ENCODE assay signal across 1 cellular context in the genomic region with DNA sequence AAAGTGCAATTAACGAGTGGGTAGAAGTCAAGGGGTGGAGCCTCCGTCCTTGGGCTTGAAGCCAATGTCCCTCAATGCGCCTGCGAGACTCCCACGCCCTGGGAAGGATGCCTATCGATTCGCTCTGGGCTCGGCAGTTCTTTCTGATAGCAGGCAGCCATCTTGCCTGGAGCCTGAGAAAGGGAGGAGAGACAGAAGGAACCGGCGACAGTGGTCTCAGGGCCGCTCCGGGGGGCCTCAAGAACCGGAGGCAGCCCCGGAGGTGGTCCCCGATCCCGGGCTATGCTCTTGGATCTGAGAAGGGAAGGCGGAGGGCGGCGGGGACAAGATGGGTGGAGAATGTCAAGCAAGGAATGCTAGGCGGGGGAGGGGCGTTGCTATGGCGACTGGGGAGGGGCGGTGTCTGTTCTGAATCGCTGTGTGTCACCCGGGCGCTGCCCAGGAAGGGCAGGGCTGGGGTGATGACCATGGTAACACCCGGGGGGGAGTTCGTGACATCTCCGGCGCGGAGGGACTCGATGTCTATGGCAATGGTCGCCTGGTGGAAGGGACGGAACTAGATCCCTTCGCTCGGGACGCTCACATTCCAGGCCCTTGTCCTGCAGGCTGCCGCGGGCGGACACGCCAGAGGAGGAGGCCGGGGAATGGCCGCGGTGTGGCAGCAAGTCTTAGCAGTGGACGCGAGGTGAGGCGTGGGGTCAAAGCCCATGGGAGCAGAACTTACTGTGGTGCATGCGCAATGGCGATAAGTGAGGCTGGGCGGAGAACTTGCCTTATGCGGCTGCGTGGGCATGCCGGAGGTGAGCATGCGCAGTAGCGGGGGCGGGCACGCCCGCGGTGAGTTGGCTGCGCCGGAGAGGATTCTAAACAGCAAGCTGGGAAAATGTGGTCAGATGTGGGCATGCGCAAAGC.
TF ChIP-seq lines count a peak whose summit lies in the region.

TSS of gene WDR13 (plus strand) at position 140 of the 912 bp plus-strand sequence. CDS start at position 645, 505 bp downstream.

TF ChIP-seq in K562, 482 proteins besides CTCF, POLR2A, EP300 and RAD21 (continued from another document and continues in another):
- TF ChIP-seq, protein P1, sequence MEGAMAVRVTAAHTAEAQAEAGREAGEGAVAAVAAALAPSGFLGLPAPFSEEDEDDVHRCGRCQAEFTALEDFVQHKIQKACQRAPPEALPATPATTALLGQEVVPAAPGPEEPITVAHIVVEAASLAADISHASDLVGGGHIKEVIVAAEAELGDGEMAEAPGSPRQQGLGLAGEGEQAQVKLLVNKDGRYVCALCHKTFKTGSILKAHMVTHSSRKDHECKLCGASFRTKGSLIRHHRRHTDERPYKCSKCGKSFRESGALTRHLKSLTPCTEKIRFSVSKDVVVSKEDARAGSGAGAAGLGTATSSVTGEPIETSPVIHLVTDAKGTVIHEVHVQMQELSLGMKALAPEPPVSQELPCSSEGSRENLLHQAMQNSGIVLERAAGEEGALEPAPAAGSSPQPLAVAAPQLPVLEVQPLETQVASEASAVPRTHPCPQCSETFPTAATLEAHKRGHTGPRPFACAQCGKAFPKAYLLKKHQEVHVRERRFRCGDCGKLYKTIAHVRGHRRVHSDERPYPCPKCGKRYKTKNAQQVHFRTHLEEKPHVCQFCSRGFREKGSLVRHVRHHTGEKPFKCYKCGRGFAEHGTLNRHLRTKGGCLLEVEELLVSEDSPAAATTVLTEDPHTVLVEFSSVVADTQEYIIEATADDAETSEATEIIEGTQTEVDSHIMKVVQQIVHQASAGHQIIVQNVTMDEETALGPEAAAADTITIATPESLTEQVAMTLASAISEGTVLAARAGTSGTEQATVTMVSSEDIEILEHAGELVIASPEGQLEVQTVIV (CRISPR knock-in tag; IDR thresholded peaks at IDR 0.05; ENCODE audit: borderline replicate concordance): no peak
- TF ChIP-seq ZBTB11 (CRISPR knock-in tag; IDR thresholded peaks at IDR 0.05): peak in 1 of 3 experiments; percentile 51; a peak in 2 of 6 replicates
- peak in 1 of 2 experiments; percentile 9; a peak in 1 of 4 replicates for TF ChIP-seq MLX (CRISPR knock-in tag; conservative IDR thresholded peaks at IDR 0.05)
- TF ChIP-seq, protein P2, sequence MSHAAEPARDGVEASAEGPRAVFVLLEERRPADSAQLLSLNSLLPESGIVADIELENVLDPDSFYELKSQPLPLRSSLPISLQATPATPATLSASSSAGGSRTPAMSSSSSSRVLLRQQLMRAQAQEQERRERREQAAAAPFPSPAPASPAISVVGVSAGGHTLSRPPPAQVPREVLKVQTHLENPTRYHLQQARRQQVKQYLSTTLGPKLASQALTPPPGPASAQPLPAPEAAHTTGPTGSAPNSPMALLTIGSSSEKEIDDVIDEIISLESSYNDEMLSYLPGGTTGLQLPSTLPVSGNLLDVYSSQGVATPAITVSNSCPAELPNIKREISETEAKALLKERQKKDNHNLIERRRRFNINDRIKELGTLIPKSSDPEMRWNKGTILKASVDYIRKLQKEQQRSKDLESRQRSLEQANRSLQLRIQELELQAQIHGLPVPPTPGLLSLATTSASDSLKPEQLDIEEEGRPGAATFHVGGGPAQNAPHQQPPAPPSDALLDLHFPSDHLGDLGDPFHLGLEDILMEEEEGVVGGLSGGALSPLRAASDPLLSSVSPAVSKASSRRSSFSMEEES (CRISPR knock-in tag; IDR thresholded peaks at IDR 0.05): no peak
- peak; percentile 52 for TF ChIP-seq TAF1 (IDR thresholded peaks at IDR 0.05; ENCODE audit: control insufficient read depth, extremely low read depth, insufficient read depth, low read length, severe bottlenecking)
- no peak for TF ChIP-seq NR1H2 (CRISPR knock-in tag; IDR thresholded peaks at IDR 0.05)
- 0 out of 2 replicates have a peak, but pooled peaks have one; percentile 58 for TF ChIP-seq HMGXB4 (CRISPR knock-in tag; IDR thresholded peaks at IDR 0.05)
- TF ChIP-seq FOSL1 (tag; conservative IDR thresholded peaks at IDR 0.05): peak; percentile 55; the same call in 1 of the 2 replicates
- no peak for TF ChIP-seq IRF1 (CRISPR knock-in tag; IDR thresholded peaks at IDR 0.05; ENCODE audit: borderline replicate concordance)
- TF ChIP-seq NR2C2 (CRISPR knock-in tag; IDR thresholded peaks at IDR 0.05): 0 out of 2 replicates have a peak, but pooled peaks have one; percentile 60
- TF ChIP-seq NR2C2 (tag; IDR thresholded peaks at IDR 0.05): peak; percentile 93
- peak; percentile 71; the same call in 1 of the 2 replicates for TF ChIP-seq PHF8 (IDR thresholded peaks at IDR 0.05; ENCODE audit: borderline replicate concordance, low read length)
- TF ChIP-seq TARDBP (IDR thresholded peaks at IDR 0.05): no peak; the same call in 1 of the 2 replicates
- TF ChIP-seq RREB1 (CRISPR knock-in tag; IDR thresholded peaks at IDR 0.05): peak; percentile 33; the same call in 1 of the 2 replicates
- no peak for TF ChIP-seq ZFP1 (CRISPR knock-in tag; IDR thresholded peaks at IDR 0.05)
- TF ChIP-seq KDM5B (IDR thresholded peaks at IDR 0.05; ENCODE audit: insufficient replicate concordance, low read depth, low read length): peak; percentile 34
- TF ChIP-seq MXI1 (IDR thresholded peaks at IDR 0.05; ENCODE audit: low read depth, low read length): peak; percentile 73; the same call in 1 of the 2 replicates
- TF ChIP-seq PHB2 (IDR thresholded peaks at IDR 0.05; ENCODE audit: low read depth): no peak
- TF ChIP-seq TBL1XR1 (IDR thresholded peaks at IDR 0.05; ENCODE audit: low read length in 2 of 2): peak in 1 of 2 experiments; percentile 12; a peak in 1 of 4 replicates
- TF ChIP-seq, protein P3, sequence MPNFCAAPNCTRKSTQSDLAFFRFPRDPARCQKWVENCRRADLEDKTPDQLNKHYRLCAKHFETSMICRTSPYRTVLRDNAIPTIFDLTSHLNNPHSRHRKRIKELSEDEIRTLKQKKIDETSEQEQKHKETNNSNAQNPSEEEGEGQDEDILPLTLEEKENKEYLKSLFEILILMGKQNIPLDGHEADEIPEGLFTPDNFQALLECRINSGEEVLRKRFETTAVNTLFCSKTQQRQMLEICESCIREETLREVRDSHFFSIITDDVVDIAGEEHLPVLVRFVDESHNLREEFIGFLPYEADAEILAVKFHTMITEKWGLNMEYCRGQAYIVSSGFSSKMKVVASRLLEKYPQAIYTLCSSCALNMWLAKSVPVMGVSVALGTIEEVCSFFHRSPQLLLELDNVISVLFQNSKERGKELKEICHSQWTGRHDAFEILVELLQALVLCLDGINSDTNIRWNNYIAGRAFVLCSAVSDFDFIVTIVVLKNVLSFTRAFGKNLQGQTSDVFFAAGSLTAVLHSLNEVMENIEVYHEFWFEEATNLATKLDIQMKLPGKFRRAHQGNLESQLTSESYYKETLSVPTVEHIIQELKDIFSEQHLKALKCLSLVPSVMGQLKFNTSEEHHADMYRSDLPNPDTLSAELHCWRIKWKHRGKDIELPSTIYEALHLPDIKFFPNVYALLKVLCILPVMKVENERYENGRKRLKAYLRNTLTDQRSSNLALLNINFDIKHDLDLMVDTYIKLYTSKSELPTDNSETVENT (CRISPR knock-in tag; IDR thresholded peaks at IDR 0.05): peak; percentile 63; the same call in 1 of the 2 replicates
- TF ChIP-seq TCFL5 (CRISPR knock-in tag; conservative IDR thresholded peaks at IDR 0.05): no peak
- TF ChIP-seq SIRT6 (IDR thresholded peaks at IDR 0.05; ENCODE audit: low read depth, low read length): no peak
- no peak for TF ChIP-seq PTBP1 (IDR thresholded peaks at IDR 0.05; ENCODE audit: low read depth, low read length)
- no peak for TF ChIP-seq HMG20A (CRISPR knock-in tag; conservative IDR thresholded peaks at IDR 0.05)
- TF ChIP-seq GABPB1 (CRISPR knock-in tag; IDR thresholded peaks at IDR 0.05): no peak
- TF ChIP-seq POLR2H (tag; IDR thresholded peaks at IDR 0.05; ENCODE audit: low read depth): peak; percentile 17; the same call in 1 of the 2 replicates
- no peak for TF ChIP-seq FUS (optimal IDR thresholded peaks at IDR 0.05; ENCODE audit: low read depth, low read length)
- TF ChIP-seq ZNF512 (tag; IDR thresholded peaks at IDR 0.05): no peak
